1 cellular context compared by ENCODE assay signal in the genomic region with DNA sequence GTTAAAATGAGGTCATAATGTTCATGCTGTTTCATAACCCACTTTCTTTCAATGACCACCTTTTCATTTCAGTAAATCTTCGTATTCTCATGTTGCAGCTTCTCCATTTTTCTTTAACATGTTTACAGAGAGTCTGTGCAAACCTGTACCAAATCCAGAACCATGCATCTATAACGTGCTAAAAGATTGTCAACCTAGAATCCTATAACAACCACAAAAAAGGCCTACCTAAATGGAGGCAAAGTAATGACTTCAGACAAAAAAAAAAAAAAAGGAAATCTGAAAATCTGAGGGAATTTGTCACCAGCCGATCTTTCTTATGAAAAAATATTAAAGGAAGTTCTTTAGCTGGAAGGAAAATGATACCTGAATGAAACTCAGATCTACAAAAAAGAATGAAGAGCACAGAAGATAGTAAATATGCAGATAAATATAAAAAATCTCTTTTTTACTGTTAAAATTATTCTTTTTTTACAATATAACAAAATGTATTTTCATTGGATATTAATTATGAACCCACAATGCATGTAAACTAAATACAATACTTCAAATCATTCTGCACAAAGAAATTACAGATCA.
TF ChIP-seq lines count a peak whose summit lies in the region.

No MANE protein-coding gene starts in this region.

TF ChIP-seq in H1, 55 proteins besides CTCF, POLR2A, EP300 and RAD21:
- TF ChIP-seq RNF2 (IDR thresholded peaks at IDR 0.05; ENCODE audit: borderline replicate concordance, low read depth, low read length, missing control alignments, poor library complexity, severe bottlenecking) (no peak), HDAC2 (IDR thresholded peaks at IDR 0.05; ENCODE audit: borderline replicate concordance in 1 of 2, low read depth in 2 of 2, low read length in 2 of 2) (no peak)
- TF ChIP-seq, protein P1, sequence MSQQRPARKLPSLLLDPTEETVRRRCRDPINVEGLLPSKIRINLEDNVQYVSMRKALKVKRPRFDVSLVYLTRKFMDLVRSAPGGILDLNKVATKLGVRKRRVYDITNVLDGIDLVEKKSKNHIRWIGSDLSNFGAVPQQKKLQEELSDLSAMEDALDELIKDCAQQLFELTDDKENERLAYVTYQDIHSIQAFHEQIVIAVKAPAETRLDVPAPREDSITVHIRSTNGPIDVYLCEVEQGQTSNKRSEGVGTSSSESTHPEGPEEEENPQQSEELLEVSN (IDR thresholded peaks at IDR 0.05) = no peak
